Comparison of ENCODE assay signal across 8 cellular contexts in the genomic region with DNA sequence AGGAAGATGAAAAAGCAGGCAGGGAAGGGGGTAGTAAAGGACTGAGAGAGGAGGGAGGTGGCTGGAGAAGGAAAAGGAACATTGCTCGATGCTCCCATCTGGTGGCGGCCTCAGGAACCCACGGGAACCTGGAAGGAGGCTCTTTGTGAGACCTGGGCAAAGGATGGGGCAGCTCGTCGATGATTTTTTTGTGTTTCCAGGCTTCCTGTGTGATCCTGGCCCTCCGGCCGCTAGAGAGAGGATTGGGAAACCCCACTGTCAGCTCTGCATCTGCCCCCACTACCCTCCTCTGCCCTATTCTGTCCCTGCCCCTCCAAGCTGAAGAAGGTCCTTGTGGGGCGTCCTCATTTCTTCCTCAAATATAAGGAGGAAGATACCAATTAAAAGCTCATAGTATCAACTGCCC. TPM values are rescaled to one million over a fixed set of nuclear protein-coding genes. Genes with fewer than 3 reads are reported as not detected.
DNase-seq lines count a peak whose midpoint lies in the region; TF ChIP-seq lines count a peak whose summit lies in the region.

No MANE protein-coding gene starts in this region.

- peak; percentile 92 for TF ChIP-seq RAD21 in neural cell (conservative IDR thresholded peaks at IDR 0.05)

- peak overlapping the region; percentile 73 for H2AFZ ChIP-seq in neural cell (ENCODE audit: low read depth, low read length)

- no peak overlapping the region for H3K27ac ChIP-seq in esophagus squamous epithelium
- H3K27ac ChIP-seq in neural cell (ENCODE audit: low read length): no peak overlapping the region

- no peak for TF ChIP-seq EP300 in neural cell (conservative IDR thresholded peaks at IDR 0.05; ENCODE audit: poor library complexity, severe bottlenecking)

- no peaks in the 10 kb centered on the region for H3K9me2 ChIP-seq in neural cell (ENCODE audit: insufficient read depth, low read length)

- intact Hi-C loops in esophagus squamous epithelium (cut with DNase I): loop anchor here (2.0 to 10.0 kb wide), 2 partner anchors 57 to 297 kb away; a partner anchor contains a TSS

- peak overlapping the region; percentile 33 for H3K9ac ChIP-seq in neural cell (ENCODE audit: low read length)

- H4K20me1 ChIP-seq in neural cell (ENCODE audit: insufficient read depth): no peaks in the 10 kb centered on the region

- H3K36me3 Mint-ChIP-seq in type B pancreatic cell: no peaks in the 10 kb centered on the region

- H3K4me1 Mint-ChIP-seq in type B pancreatic cell (ENCODE audit: unreplicated experiment): peaks cover 19% of the 10 kb centered on the region

- no peak overlapping the region for H3K4me2 ChIP-seq in neural cell (ENCODE audit: low read length)

- no peak overlapping the region for H3K4me3 Mint-ChIP-seq in type B pancreatic cell

- no peak for TF ChIP-seq POLR2A in esophagus squamous epithelium (IDR thresholded peaks at IDR 0.05)

- no peaks in the 10 kb centered on the region for H3K9me3 ChIP-seq in esophagus squamous epithelium
- no peaks in the 10 kb centered on the region for H3K9me3 ChIP-seq in neural cell (ENCODE audit: low read length)

- no peaks in the 10 kb centered on the region for H3K27me3 ChIP-seq in esophagus squamous epithelium
- H3K27me3 ChIP-seq in neural cell (ENCODE audit: insufficient read depth, low read depth, low read length): no peaks in the 10 kb centered on the region

- H3K36me3 ChIP-seq in esophagus squamous epithelium: no peaks in the 10 kb centered on the region
- no peaks in the 10 kb centered on the region for H3K36me3 ChIP-seq in neural cell (ENCODE audit: insufficient read depth, low read length)

- H3K9me3 Mint-ChIP-seq in type B pancreatic cell: no peaks in the 10 kb centered on the region

- no peaks in the 10 kb centered on the region for H3F3A ChIP-seq in neural cell (ENCODE audit: insufficient read depth, low read length, poor library complexity, severe bottlenecking)

- 1 to 14% methylated on average over 7 to 8 of the region's 8 CpGs for WGBS in esophagus squamous epithelium, 2 donors

- DNase-seq in COLO829 (ENCODE audit: low spot score): peak; percentile 73
- DNase-seq in HPDE6-E6E7 (ENCODE audit: extremely low spot score): peak; percentile 84
- DNase-seq in NOMO-1 (lab: John Stamatoyannopoulos, UW; ENCODE audit: unreplicated experiment in 2 of 2): peak; percentile 30 to 58
- peak; percentile 38 for DNase-seq in activated T-cell treated with anti-CD3 and anti-CD28 coated beads for 1 hour (ENCODE audit: low read depth)
- DNase-seq in esophagus squamous epithelium (lab: John Stamatoyannopoulos, UW): no peak
- DNase-seq in type B pancreatic cell (ENCODE audit: extremely low spot score, unreplicated experiment): peak; percentile 84
- DNase-seq in mesenteric fat pad (ENCODE audit: low spot score): no peak

- H3K27ac Mint-ChIP-seq in type B pancreatic cell: peak overlapping the region; percentile 54

- peak; percentile 64 to 89 (median 81) for TF ChIP-seq CTCF in esophagus squamous epithelium (IDR thresholded peaks at IDR 0.05)
- peak; percentile 93 for TF ChIP-seq CTCF in neural cell (IDR thresholded peaks at IDR 0.05; ENCODE audit: poor library complexity, severe bottlenecking)
- TF ChIP-seq CTCF in type B pancreatic cell (conservative IDR thresholded peaks at IDR 0.05): peak; percentile 90

- H3K4me3 ChIP-seq in esophagus squamous epithelium (no peak overlapping the region), neural cell (ENCODE audit: low read length) (no peak overlapping the region)

- H3K27me3 Mint-ChIP-seq in type B pancreatic cell: no peaks in the 10 kb centered on the region

- peaks cover 0 to 22% (median 0%) of the 10 kb centered on the region in 3 donors for H3K4me1 ChIP-seq in esophagus squamous epithelium

- H3K79me2 ChIP-seq in neural cell (replicated peaks; ENCODE audit: insufficient read depth, low read length): no peaks in the 10 kb centered on the region

TF ChIP-seq in neural cell, 6 proteins besides CTCF, POLR2A, EP300 and RAD21:
- TF ChIP-seq, protein P1, sequence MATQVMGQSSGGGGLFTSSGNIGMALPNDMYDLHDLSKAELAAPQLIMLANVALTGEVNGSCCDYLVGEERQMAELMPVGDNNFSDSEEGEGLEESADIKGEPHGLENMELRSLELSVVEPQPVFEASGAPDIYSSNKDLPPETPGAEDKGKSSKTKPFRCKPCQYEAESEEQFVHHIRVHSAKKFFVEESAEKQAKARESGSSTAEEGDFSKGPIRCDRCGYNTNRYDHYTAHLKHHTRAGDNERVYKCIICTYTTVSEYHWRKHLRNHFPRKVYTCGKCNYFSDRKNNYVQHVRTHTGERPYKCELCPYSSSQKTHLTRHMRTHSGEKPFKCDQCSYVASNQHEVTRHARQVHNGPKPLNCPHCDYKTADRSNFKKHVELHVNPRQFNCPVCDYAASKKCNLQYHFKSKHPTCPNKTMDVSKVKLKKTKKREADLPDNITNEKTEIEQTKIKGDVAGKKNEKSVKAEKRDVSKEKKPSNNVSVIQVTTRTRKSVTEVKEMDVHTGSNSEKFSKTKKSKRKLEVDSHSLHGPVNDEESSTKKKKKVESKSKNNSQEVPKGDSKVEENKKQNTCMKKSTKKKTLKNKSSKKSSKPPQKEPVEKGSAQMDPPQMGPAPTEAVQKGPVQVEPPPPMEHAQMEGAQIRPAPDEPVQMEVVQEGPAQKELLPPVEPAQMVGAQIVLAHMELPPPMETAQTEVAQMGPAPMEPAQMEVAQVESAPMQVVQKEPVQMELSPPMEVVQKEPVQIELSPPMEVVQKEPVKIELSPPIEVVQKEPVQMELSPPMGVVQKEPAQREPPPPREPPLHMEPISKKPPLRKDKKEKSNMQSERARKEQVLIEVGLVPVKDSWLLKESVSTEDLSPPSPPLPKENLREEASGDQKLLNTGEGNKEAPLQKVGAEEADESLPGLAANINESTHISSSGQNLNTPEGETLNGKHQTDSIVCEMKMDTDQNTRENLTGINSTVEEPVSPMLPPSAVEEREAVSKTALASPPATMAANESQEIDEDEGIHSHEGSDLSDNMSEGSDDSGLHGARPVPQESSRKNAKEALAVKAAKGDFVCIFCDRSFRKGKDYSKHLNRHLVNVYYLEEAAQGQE (IDR thresholded peaks at IDR 0.05; ENCODE audit: borderline replicate concordance): no peak
- TF ChIP-seq SMC3 (conservative IDR thresholded peaks at IDR 0.05; ENCODE audit: poor library complexity): peak; percentile 98

RNA-seq across cellular contexts. Expression of a gene that starts 6.6 kb away (rescaled TPM):
- total RNA-seq in esophagus squamous epithelium (under 1 TPM in 1 of 4 donors, not detected in 3; 0.08 TPM), type B pancreatic cell (ENCODE audit: low replicate concordance) (1.7 TPM in 1 of 2 replicates, not detected in the other), mesenteric fat pad (0.16 TPM)
- not detected in 2 replicates for polyA plus RNA-seq in neural cell
- not detected in 2 replicates for polyA minus RNA-seq in neural cell

RNA-seq across cellular contexts. Expression of a gene that starts 24.2 kb away (rescaled TPM):
- total RNA-seq in esophagus squamous epithelium: 10 to 100 TPM; 21.5 to 35.9 (median 31.1) TPM
- polyA plus RNA-seq in neural cell: 8.0 and 8.9 TPM in 2 replicates
- 27.5 and 27.9 TPM in 2 replicates for polyA minus RNA-seq in neural cell
- 54.9 and 113 TPM in 2 replicates for total RNA-seq in type B pancreatic cell (ENCODE audit: low replicate concordance)
- total RNA-seq in mesenteric fat pad: 70.7 TPM

Comparison
In these comparisons a context has a peak if more than half of its experiments do, and no peak if none do; other contexts are left out.
1. DNase-seq: peak in COLO829 (single experiment), HPDE6-E6E7 (single experiment), NOMO-1 (2 of 2), activated T-cell treated with anti-CD3 and anti-CD28 coated beads for 1 hour (single experiment) and type B pancreatic cell (single experiment); none in esophagus squamous epithelium (single experiment) and mesenteric fat pad (single experiment).
2. Peak in every context shown above with its lines, with median percentiles within 50 percentile points of each other: CTCF ChIP-seq.